ENCODE assay signal across 26 cellular contexts in genomic region chr9:78218890-78219289, GRCh38.
"Had no signal": no experiment of that assay in that cellular context is flagged by ENCODE, and none has a peak within 500 bp of the region (broad histone marks: within the 10 kb centered on the region; RNA-seq: fewer than 3 reads in every experiment).

No MANE protein-coding gene starts in this region.

- H3K4me1 ChIP-seq: neural progenitor cell, prostate gland, right atrium auricular region, testis, upper lobe of left lung had no signal

- DNase-seq: dermis blood vessel endothelial cell; effector memory CD4-positive, alpha-beta T cell; hypothalamus; mesenchymal stem cell; mucosa of descending colon; naive B cell; stimulated activated CD4-positive, alpha-beta T cell treated with anti-CD3 and anti-CD28 coated beads, Interleukin-2, amount 100 ng/mL, for 24 hours; stimulated activated CD4-positive, alpha-beta T cell treated with anti-CD3 and anti-CD28 coated beads, Interleukin-4, amount 100 ng/mL, for 4 hours; stimulated activated naive CD8-positive, alpha-beta T cell treated with anti-CD3 and anti-CD28 coated beads, Interleukin-15, Interleukin-2, amounts not matched to agents 100 U/mL and 50 U/mL, for 24 hours; substantia nigra; testis; upper lobe of left lung had no signal

- H3K27ac ChIP-seq: coronary artery, neural progenitor cell, prostate gland, right atrium auricular region, testis, tibial nerve, upper lobe of left lung had no signal

- H3K36me3 ChIP-seq: neural progenitor cell, prostate gland, right atrium auricular region, tibial nerve, upper lobe of left lung had no signal

- FAIRE-seq: endometrium, frontal cortex, keratinocyte, urothelium cell line had no signal

- H3K9me3 Mint-ChIP-seq: naive B cell; natural killer cell treated with Interleukin-12 subunit alpha and Interleukin-12 subunit beta and Interleukin-15 and Interleukin-18, amount 100 ng/mL, for 72 hours; neural progenitor cell; stimulated activated memory B cell treated with anti-CD40 and anti-IgM and Interleukin-4, amounts not matched to agents 10 μg/mL and 1 μg/mL and 100 μg/mL, for 72 hours had no signal

- H3K4me3 Mint-ChIP-seq: mesothelial cell of epicardium; naive B cell; natural killer cell treated with Interleukin-12 subunit alpha and Interleukin-12 subunit beta and Interleukin-15 and Interleukin-18, amount 100 ng/mL, for 72 hours; neural progenitor cell; stimulated activated memory B cell treated with anti-CD40 and anti-IgM and Interleukin-4, amounts not matched to agents 10 μg/mL and 1 μg/mL and 100 μg/mL, for 72 hours had no signal

- H3K36me3 Mint-ChIP-seq: naive B cell; natural killer cell treated with Interleukin-12 subunit alpha and Interleukin-12 subunit beta and Interleukin-15 and Interleukin-18, amount 100 ng/mL, for 72 hours; neural progenitor cell had no signal

- H3K9me3 ChIP-seq: mucosa of descending colon, prostate gland, right atrium auricular region, testis, tibial nerve, upper lobe of left lung had no signal

- H2AFZ ChIP-seq: neural progenitor cell had no signal

- H3K9ac ChIP-seq: neural progenitor cell had no signal

- H3K27me3 ChIP-seq: neural progenitor cell, right atrium auricular region, testis, tibial nerve, upper lobe of left lung had no signal

- ATAC-seq: mucosa of descending colon; natural killer cell treated with Interleukin-12 subunit alpha and Interleukin-12 subunit beta and Interleukin-15 and Interleukin-18, amount 100 ng/mL, for 72 hours; sciatic nerve; stimulated activated memory B cell treated with anti-CD40 and anti-IgM and Interleukin-4, amounts not matched to agents 10 μg/mL and 1 μg/mL and 100 μg/mL, for 72 hours; stimulated activated naive CD8-positive, alpha-beta T cell treated with anti-CD3 and anti-CD28 coated beads, Interleukin-15, Interleukin-2, amounts not matched to agents 100 U/mL and 50 U/mL, for 24 hours had no signal

- H3K4me1 Mint-ChIP-seq: mesothelial cell of epicardium; naive B cell; neural progenitor cell; stimulated activated memory B cell treated with anti-CD40 and anti-IgM and Interleukin-4, amounts not matched to agents 10 μg/mL and 1 μg/mL and 100 μg/mL, for 72 hours had no signal

- H3K27ac Mint-ChIP-seq: mesothelial cell of epicardium; neural progenitor cell; stimulated activated memory B cell treated with anti-CD40 and anti-IgM and Interleukin-4, amounts not matched to agents 10 μg/mL and 1 μg/mL and 100 μg/mL, for 72 hours had no signal

- H3K27me3 Mint-ChIP-seq: natural killer cell treated with Interleukin-12 subunit alpha and Interleukin-12 subunit beta and Interleukin-15 and Interleukin-18, amount 100 ng/mL, for 72 hours had no signal

- H3K4me3 ChIP-seq: coronary artery, lung, mucosa of descending colon, neural progenitor cell, prostate gland, right atrium auricular region, testis, tibial nerve, upper lobe of left lung had no signal

- H3K4me2 ChIP-seq: neural progenitor cell had no signal
